ENCODE assay signal across 9 cellular contexts in genomic region chr21:14457762-14458161, GRCh38.
"Had no signal": no experiment of that assay in that cellular context is flagged by ENCODE, and none has a peak within 500 bp of the region (broad histone marks: within the 10 kb centered on the region; RNA-seq: fewer than 3 reads in every experiment).

No MANE protein-coding gene starts in this region.

- H3K9me3 Mint-ChIP-seq: IgD-negative memory B cell had no signal

- H3K4me3 Mint-ChIP-seq: HFFc6, IgD-negative memory B cell had no signal

- H3K27ac ChIP-seq: GM23248, HL-60 had no signal

- H2AFZ ChIP-seq: GM23248 had no signal

- DNase-seq: GM23248, GOT3, H7, HFFc6 had no signal

- H3K9me3 ChIP-seq: HAP-1 had no signal

- H3K36me3 ChIP-seq: HAP-1 had no signal

- H3K27me3 Mint-ChIP-seq: IgD-negative memory B cell had no signal

- H3K27ac Mint-ChIP-seq: HFFc6, IgD-negative memory B cell had no signal

- ATAC-seq: HCT116, HepG2 had no signal

- H3K4me1 ChIP-seq: HAP-1 had no signal

- H3K4me3 ChIP-seq: GM23248, HAP-1 had no signal
